ENCODE assay signal across 8 cellular contexts in genomic region chr9:108933231-108933630, GRCh38. TPM values are rescaled to one million over a fixed set of nuclear protein-coding genes. Genes with fewer than 3 reads are reported as not detected.
A peak's percentile ranks its signal among the peaks of the same experiment; 100 is the strongest.
DNase-seq lines count a peak whose midpoint lies in the region; ATAC-seq and TF ChIP-seq lines count a peak whose summit lies in the region.

No MANE protein-coding gene starts in this region.

- no peaks in the 10 kb centered on the region for H3K9me3 Mint-ChIP-seq in chondrocyte (ENCODE audit: low read depth)

- H2BK12ac ChIP-seq in mesenchymal stem cell (ENCODE audit: low read length in 2 of 2), result peak overlapping the region in 1 of 2 experiments; percentile 59

- H3K14ac ChIP-seq in mesenchymal stem cell (ENCODE audit: low read length in 2 of 2), result peak overlapping the region in 1 of 2 experiments; percentile 53

- H3K4me1 ChIP-seq in mesenchymal stem cell (ENCODE audit: control insufficient read depth, insufficient read depth, low read depth, low read length) (no peaks in the 10 kb centered on the region), uterus (peaks cover 5% of the 10 kb centered on the region in 2 donors)

- 6% methylated on average over 20 of the region's 20 CpGs for WGBS in mesenchymal stem cell

- H3K4me3 ChIP-seq in GM12865 (ENCODE audit: low read depth, low read length) (peak overlapping the region; percentile 69), NB4 (ENCODE audit: low read depth, low read length) (peak overlapping the region; percentile 97), mesenchymal stem cell (ENCODE audit: insufficient read depth in 1 of 2, low read depth in 1 of 2, low read length in 2 of 2) (peak overlapping the region; percentile 96 to 98), uterus (peak overlapping the region; percentile 87 to 96)

- peak overlapping the region; percentile 100 for H2AFZ ChIP-seq in mesenchymal stem cell (ENCODE audit: low read depth, low read length)

- peak overlapping the region in 1 of 2 experiments; percentile 83 for H3K23ac ChIP-seq in mesenchymal stem cell (ENCODE audit: low read length in 2 of 2)

- H3K9me3 ChIP-seq in mesenchymal stem cell (ENCODE audit: control insufficient read depth, low read length), result no peaks in the 10 kb centered on the region
- no peaks in the 10 kb centered on the region for H3K9me3 ChIP-seq in uterus

- peak overlapping the region; percentile 98 for H3K4me3 Mint-ChIP-seq in chondrocyte (ENCODE audit: unreplicated experiment)

- DNase-seq in GM12865 (ENCODE audit: low read depth) (no peak), NB4 (ENCODE audit: low read depth) (no peak), chondrocyte (ENCODE audit: low spot score) (no peak), mesenchymal stem cell (peak; percentile 40), uterus (peak in 1 of 2 donors; percentile 13), NCI-H1436 treated with DMSO at 0.1 percent for 48 hours (lab: John Stamatoyannopoulos, UW) (no peak), MV-4-11 (lab: John Stamatoyannopoulos, UW) (no peak)

- H2BK120ac ChIP-seq in mesenchymal stem cell (ENCODE audit: low read depth, low read length), result no peak overlapping the region

- peak overlapping the region in 1 of 2 experiments; percentile 94 for H3K18ac ChIP-seq in mesenchymal stem cell (ENCODE audit: low read depth in 1 of 2, low read length in 2 of 2)

- no peaks in the 10 kb centered on the region for H3K27me3 Mint-ChIP-seq in chondrocyte (ENCODE audit: low read depth)

- no peak for TF ChIP-seq CTCF in GM12865 (IDR thresholded peaks at IDR 0.05; ENCODE audit: insufficient read depth, low read depth, low read length, missing control alignments)
- no peak for TF ChIP-seq CTCF in NB4 (IDR thresholded peaks at IDR 0.05; ENCODE audit: low read depth, low read length)
- TF ChIP-seq CTCF in chondrocyte (IDR thresholded peaks at IDR 0.05), result no peak
- TF ChIP-seq CTCF in uterus (IDR thresholded peaks at IDR 0.05), result no peak

- peak overlapping the region; percentile 98 for H3K27ac Mint-ChIP-seq in chondrocyte (ENCODE audit: unreplicated experiment)

- H4K8ac ChIP-seq in mesenchymal stem cell (ENCODE audit: low read length), result peak overlapping the region; percentile 33

- H3K36me3 ChIP-seq in mesenchymal stem cell (ENCODE audit: control insufficient read depth in 1 of 2, insufficient read depth in 2 of 2, low read depth in 1 of 2, low read length in 2 of 2), result peaks cover 2 to 38% of the 10 kb centered on the region in 2 experiments
- no peaks in the 10 kb centered on the region for H3K36me3 ChIP-seq in uterus

- H4K91ac ChIP-seq in mesenchymal stem cell (ENCODE audit: low read length), result no peak overlapping the region

- H2AK5ac ChIP-seq in mesenchymal stem cell (ENCODE audit: low read length, severe bottlenecking), result no peak overlapping the region

- H2BK5ac ChIP-seq in mesenchymal stem cell (ENCODE audit: low read depth, low read length, poor library complexity, severe bottlenecking), result no peak overlapping the region

- ATAC-seq in GM18498 (IDR thresholded peaks at IDR 0.05; ENCODE audit: unreplicated experiment), result no peak

- H3K9ac ChIP-seq in mesenchymal stem cell (ENCODE audit: low read length), result peak overlapping the region; percentile 93

- H3K79me1 ChIP-seq in mesenchymal stem cell (replicated peaks; ENCODE audit: low read length, poor library complexity, severe bottlenecking), result peaks cover 21% of the 10 kb centered on the region

- TF ChIP-seq POLR2A in NB4 (IDR thresholded peaks at IDR 0.05; ENCODE audit: extremely low read depth, insufficient read length) (no peak), uterus (IDR thresholded peaks at IDR 0.05) (no peak)

- H3K27me3 ChIP-seq in mesenchymal stem cell (ENCODE audit: control insufficient read depth in 1 of 2, insufficient read depth in 1 of 2, low read length in 2 of 2) (no peaks in the 10 kb centered on the region), uterus (no peaks in the 10 kb centered on the region)

- intact Hi-C loops in uterus (cut with DNase I; ENCODE audit: low total_unique reads), result no loop called here

- peaks cover 9% of the 10 kb centered on the region for H3K36me3 Mint-ChIP-seq in chondrocyte (ENCODE audit: low read depth)

- H3K27ac ChIP-seq in mesenchymal stem cell (ENCODE audit: low read length, poor library complexity, severe bottlenecking), result peak overlapping the region; percentile 94
- peak overlapping the region; percentile 89 to 90 for H3K27ac ChIP-seq in uterus

- H3K4me1 Mint-ChIP-seq in chondrocyte (ENCODE audit: low read depth), result peaks cover 34% of the 10 kb centered on the region

- peak overlapping the region in 1 of 2 experiments; percentile 90 for H3K4ac ChIP-seq in mesenchymal stem cell (ENCODE audit: low read depth in 1 of 2, low read length in 2 of 2)

- peak overlapping the region; percentile 78 for H3K4me2 ChIP-seq in mesenchymal stem cell (ENCODE audit: low read length, poor library complexity, severe bottlenecking)

- no peak overlapping the region for H2BK15ac ChIP-seq in mesenchymal stem cell (ENCODE audit: low read depth, poor library complexity, severe bottlenecking)

RNA-seq across cellular contexts. Expression of gene ELP1, which starts 0.7 kb away (rescaled TPM):
- total RNA-seq in chondrocyte (24.3 to 32.2 TPM (median 24.4 TPM) in 3 replicates), uterus (10 to 100 TPM in 3 of 4 donors, 1 to 10 TPM in 1; 5.0 to 71.2 (median 36.2) TPM)
- 11.9 TPM for polyA plus RNA-seq in mesenchymal stem cell (2013, experiment 1 of 2)
- polyA plus RNA-seq in mesenchymal stem cell (2013, experiment 2 of 2), result 12.8 TPM

RNA-seq across cellular contexts. Expression of gene ABITRAM, which starts 1.0 kb away (rescaled TPM):
- total RNA-seq in chondrocyte, result 8.1 to 11.7 TPM (median 8.8 TPM) in 3 replicates
- polyA plus RNA-seq in mesenchymal stem cell (2013, experiment 1 of 2), result 23.6 TPM
- 25.9 TPM for polyA plus RNA-seq in mesenchymal stem cell (2013, experiment 2 of 2)
- 10 to 100 TPM in 1 of 4 donors, 1 to 10 TPM in 3; 1.3 to 13.1 (median 6.3) TPM for total RNA-seq in uterus
